In genomic region chr13:60334310-60334709, GRCh38 we compare ENCODE assay signal across 29 cellular contexts.
"Had no signal": no experiment of that assay in that cellular context is flagged by ENCODE, and none has a peak within 500 bp of the region (broad histone marks: within the 10 kb centered on the region; RNA-seq: fewer than 3 reads in every experiment).

No MANE protein-coding gene starts in this region.

- H3K4me1 Mint-ChIP-seq: natural killer cell; neural progenitor cell; stimulated activated naive B cell treated with anti-CD40 and anti-IgM and Interleukin-4, amounts not matched to agents 10 μg/mL and 1 μg/mL and 100 μg/mL, for 72 hours had no signal

- H3K36me3 Mint-ChIP-seq: natural killer cell; neural progenitor cell; stimulated activated effector memory CD8-positive, alpha-beta T cell treated with anti-CD3 and anti-CD28 coated beads, Interleukin-12 subunit alpha, Interleukin-12 subunit beta, amount 100 ng/mL, for 72 hours; stimulated activated naive B cell treated with anti-CD40 and anti-IgM and Interleukin-4, amounts not matched to agents 10 μg/mL and 1 μg/mL and 100 μg/mL, for 72 hours had no signal

- H3K4me3 Mint-ChIP-seq: natural killer cell; nephron; neural progenitor cell; stimulated activated effector memory CD8-positive, alpha-beta T cell treated with anti-CD3 and anti-CD28 coated beads, Interleukin-12 subunit alpha, Interleukin-12 subunit beta, amount 100 ng/mL, for 72 hours; stimulated activated naive B cell treated with anti-CD40 and anti-IgM and Interleukin-4, amounts not matched to agents 10 μg/mL and 1 μg/mL and 100 μg/mL, for 72 hours; stimulated activated naive CD8-positive, alpha-beta T cell treated with anti-CD3 and anti-CD28 coated beads, Interleukin-15, Interleukin-2, amounts not matched to agents 100 ng/mL and 50 ng/mL, for 24 hours had no signal

- H3K9ac ChIP-seq: neural progenitor cell, parathyroid adenoma had no signal

- ATAC-seq: natural killer cell; psoas muscle; right cardiac atrium; right lobe of liver; stimulated activated effector memory CD8-positive, alpha-beta T cell treated with anti-CD3 and anti-CD28 coated beads, Interleukin-12 subunit alpha, Interleukin-12 subunit beta, amount 100 ng/mL, for 72 hours; stimulated activated naive B cell treated with anti-CD40 and anti-IgM and Interleukin-4, amounts not matched to agents 10 μg/mL and 1 μg/mL and 100 μg/mL, for 72 hours had no signal

- H3K9me3 Mint-ChIP-seq: natural killer cell; neural progenitor cell; stimulated activated naive CD8-positive, alpha-beta T cell treated with anti-CD3 and anti-CD28 coated beads, Interleukin-15, Interleukin-2, amounts not matched to agents 100 ng/mL and 50 ng/mL, for 24 hours had no signal

- H3K4me2 ChIP-seq: neural progenitor cell had no signal

- H3K27ac Mint-ChIP-seq: natural killer cell; nephron; neural progenitor cell; progenitor cell of endocrine pancreas; stimulated activated effector memory CD8-positive, alpha-beta T cell treated with anti-CD3 and anti-CD28 coated beads, Interleukin-12 subunit alpha, Interleukin-12 subunit beta, amount 100 ng/mL, for 72 hours; stimulated activated naive B cell treated with anti-CD40 and anti-IgM and Interleukin-4, amounts not matched to agents 10 μg/mL and 1 μg/mL and 100 μg/mL, for 72 hours; stimulated activated naive CD8-positive, alpha-beta T cell treated with anti-CD3 and anti-CD28 coated beads, Interleukin-15, Interleukin-2, amounts not matched to agents 100 ng/mL and 50 ng/mL, for 24 hours had no signal

- H3K27me3 Mint-ChIP-seq: stimulated activated naive CD8-positive, alpha-beta T cell treated with anti-CD3 and anti-CD28 coated beads, Interleukin-15, Interleukin-2, amounts not matched to agents 100 ng/mL and 50 ng/mL, for 24 hours had no signal

- H3K27ac ChIP-seq: neural progenitor cell, neutrophil, ovary, parathyroid adenoma, psoas muscle, right lobe of liver, sigmoid colon, stomach, thoracic aorta, thyroid gland, tibial nerve, upper lobe of left lung, vagina had no signal

- H2AFZ ChIP-seq: neural progenitor cell, parathyroid adenoma had no signal

- H3K4me3 ChIP-seq: neural progenitor cell, ovary, psoas muscle, right lobe of liver, sigmoid colon, stomach, thoracic aorta, thyroid gland, tibial nerve, upper lobe of left lung, vagina had no signal

- H3K9me3 ChIP-seq: neutrophil, ovary, psoas muscle, right lobe of liver, sigmoid colon, stomach, thoracic aorta, thyroid gland, upper lobe of left lung, vagina had no signal

- DNase-seq: natural killer cell; nucleus accumbens; ovary; posterior cingulate gyrus; psoas muscle; right cardiac atrium; right lobe of liver; sigmoid colon; small intestine; stimulated activated CD4-positive, alpha-beta T cell treated with anti-CD3 and anti-CD28 coated beads, Interleukin-15, amount 100 ng/mL, for 24 hours; stimulated activated CD4-positive, alpha-beta T cell treated with anti-CD3 and anti-CD28 coated beads, Interleukin-2, amount 100 ng/mL, for 24 hours; stimulated activated CD4-positive, alpha-beta T cell treated with anti-CD3 and anti-CD28 coated beads, Interleukin-2, amount 100 ng/mL, for 48 hours; stimulated activated CD4-positive, alpha-beta T cell treated with anti-CD3 and anti-CD28 coated beads, Interleukin-4, amount 100 ng/mL, for 24 hours; stimulated activated naive B cell treated with anti-CD40 and anti-IgM and Interleukin-4, amounts not matched to agents 10 μg/mL and 1 μg/mL and 100 μg/mL, for 72 hours; stimulated activated naive CD4-positive, alpha-beta T cell treated with Interleukin-2 at 50 U/mL for 16 hours; stomach; thyroid gland; trophoblast cell; upper lobe of left lung had no signal

- H3K4me1 ChIP-seq: neural progenitor cell, parathyroid adenoma, psoas muscle, right lobe of liver, sigmoid colon, thyroid gland, tibial nerve, upper lobe of left lung, vagina had no signal

- H3K36me3 ChIP-seq: neural progenitor cell, neutrophil, ovary, right lobe of liver, sigmoid colon, stomach, thoracic aorta, thyroid gland, tibial nerve, upper lobe of left lung, vagina had no signal

- H3K27me3 ChIP-seq: neural progenitor cell, ovary, sigmoid colon, stomach, thyroid gland, tibial nerve, upper lobe of left lung, vagina had no signal
